ENCODE assay signal across 33 cellular contexts in genomic region chr1:70434253-70434859, GRCh38.
"Had no signal": no experiment of that assay in that cellular context is flagged by ENCODE, and none has a peak within 500 bp of the region (broad histone marks: within the 10 kb centered on the region; RNA-seq: fewer than 3 reads in every experiment).

No MANE protein-coding gene starts in this region.

- H3K9me3 ChIP-seq: adrenal gland, body of pancreas, colonic mucosa, esophagus muscularis mucosa, gastrocnemius medialis, heart left ventricle had no signal

- H3K36me3 ChIP-seq: colonic mucosa had no signal

- H3K4me3 ChIP-seq: adrenal gland, body of pancreas, colonic mucosa, dorsolateral prefrontal cortex, esophagus muscularis mucosa, gastrocnemius medialis, heart left ventricle had no signal

- H3K27ac ChIP-seq: adrenal gland, body of pancreas, colonic mucosa, dorsolateral prefrontal cortex, esophagus muscularis mucosa, foreskin keratinocyte, gastrocnemius medialis, heart left ventricle, WERI-Rb-1 had no signal

- DNase-seq: activated B cell treated with CpG ODN at 0.5 μM for 24 hours; activated CD4-positive, alpha-beta T cell treated with anti-CD3 and anti-CD28 coated beads for 48 hours; activated CD4-positive, alpha-beta T cell treated with anti-CD3 and anti-CD28 coated beads, Interleukin-2, amount 50 U/mL, for 1 hour; activated CD4-positive, alpha-beta T cell treated with anti-CD3 and anti-CD28 coated beads, Interleukin-2, amount 50 U/mL, for 48 hours; activated CD8-positive, alpha-beta memory T cell treated with anti-CD3 and anti-CD28 coated beads for 24 hours; activated CD8-positive, alpha-beta T cell treated with anti-CD3 and anti-CD28 coated beads for 36 hours; activated effector memory CD4-positive, alpha-beta T cell treated with Interleukin-2 at 50 U/mL for 16 hours; activated gamma-delta T cell treated with Interleukin-2 at 50 U/mL for 16 hours; activated naive CD4-positive, alpha-beta T cell treated with anti-CD3 and anti-CD28 coated beads, Interleukin-2, amount 50 U/mL, for 16 hours; activated naive CD4-positive, alpha-beta T cell treated with Interleukin-2 at 50 U/mL for 16 hours; activated naive CD8-positive, alpha-beta T cell treated with anti-CD3 and anti-CD28 coated beads for 36 hours; activated naive CD8-positive, alpha-beta T cell treated with anti-CD3 and anti-CD28 coated beads, Interleukin-2, amount 50 U/mL, for 24 hours; activated T-cell treated with anti-CD3 and anti-CD28 coated beads, Interleukin-2, amount 50 U/mL, for 4 hours; adrenal gland; amygdala; aorta; body of pancreas; caudate nucleus; colonic mucosa; dorsolateral prefrontal cortex; effector memory CD8-positive, alpha-beta T cell; erythroblast; foreskin keratinocyte; gastrocnemius medialis; glutamatergic neuron; heart left ventricle; T-helper 1 cell; T-helper 17 cell; T1000; WERI-Rb-1 had no signal

- ATAC-seq: activated CD4-positive, CD25-positive, alpha-beta regulatory T cell treated with anti-CD3 and anti-CD28 coated beads, Interleukin-2, amount 50 U/mL, for 24 hours; activated CD8-positive, alpha-beta T cell treated with anti-CD3 and anti-CD28 coated beads for 36 hours; activated naive CD8-positive, alpha-beta T cell treated with anti-CD3 and anti-CD28 coated beads, Interleukin-2, amount 50 U/mL, for 24 hours; activated T-cell treated with anti-CD3 and anti-CD28 coated beads, Interleukin-2, amount 50 U/mL, for 4 hours; activated T-helper 17 cell treated with anti-CD3 and anti-CD28 coated beads, Interleukin-2, amount 50 U/mL, for 72 hours; body of pancreas; effector memory CD8-positive, alpha-beta T cell; foreskin keratinocyte; gastrocnemius medialis; heart left ventricle; T-helper 17 cell had no signal

- H3K4me1 ChIP-seq: adrenal gland, gastrocnemius medialis, heart left ventricle had no signal

- H3K27me3 ChIP-seq: adrenal gland, body of pancreas, colonic mucosa, dorsolateral prefrontal cortex, esophagus muscularis mucosa, foreskin keratinocyte, gastrocnemius medialis, heart left ventricle had no signal
